ENCODE assay signal across 1 cellular context in genomic region chr17:36778458-36778857, GRCh38.
A peak's percentile ranks its signal among the peaks of the same experiment; 100 is the strongest.
TF ChIP-seq lines count a peak whose summit lies in the region.

No MANE protein-coding gene starts in this region.

TF ChIP-seq in HEK293, 187 proteins besides CTCF, POLR2A, EP300 and RAD21 (continued from another document):
- 0 out of 2 replicates have a peak, but pooled peaks have one; percentile 17 for TF ChIP-seq PRDM10 (tag by site-specific recombination; IDR thresholded peaks at IDR 0.05)
- TF ChIP-seq BCL11B (tag by site-specific recombination; IDR thresholded peaks at IDR 0.05; ENCODE audit: low read depth): no peak
- peak; percentile 40; the same call in 1 of the 2 replicates for TF ChIP-seq GLIS1 (tag by site-specific recombination; IDR thresholded peaks at IDR 0.05)
- no peak for TF ChIP-seq ZNF513 (tag by site-specific recombination; IDR thresholded peaks at IDR 0.05)
- TF ChIP-seq ZFHX2 (tag by site-specific recombination; conservative IDR thresholded peaks at IDR 0.05): peak; percentile 20; the same call in 1 of the 2 replicates
- TF ChIP-seq HOXC10 (CRISPR knock-in tag; IDR thresholded peaks at IDR 0.05): no peak
- peak; percentile 67 for TF ChIP-seq ZNF398 (tag by site-specific recombination; IDR thresholded peaks at IDR 0.05)
- TF ChIP-seq EGR2 (tag by site-specific recombination; IDR thresholded peaks at IDR 0.05; ENCODE audit: low read depth): peak; percentile 74
